ENCODE assay signal across 1 cellular context in genomic region chr9:75087824-75088645, GRCh38.
TF ChIP-seq lines count a peak whose summit lies in the region.

TSS of gene NMRK1 (minus strand) at chr9:75088155. CDS start at chr9:75083115, 5,040 bp downstream.
TSS of gene OSTF1 (plus strand) at chr9:75088514. CDS start at chr9:75088693, 179 bp downstream.

TF ChIP-seq in HepG2, 621 proteins besides CTCF, POLR2A, EP300 and RAD21 (continued from another document):
- TF ChIP-seq, protein P1, sequence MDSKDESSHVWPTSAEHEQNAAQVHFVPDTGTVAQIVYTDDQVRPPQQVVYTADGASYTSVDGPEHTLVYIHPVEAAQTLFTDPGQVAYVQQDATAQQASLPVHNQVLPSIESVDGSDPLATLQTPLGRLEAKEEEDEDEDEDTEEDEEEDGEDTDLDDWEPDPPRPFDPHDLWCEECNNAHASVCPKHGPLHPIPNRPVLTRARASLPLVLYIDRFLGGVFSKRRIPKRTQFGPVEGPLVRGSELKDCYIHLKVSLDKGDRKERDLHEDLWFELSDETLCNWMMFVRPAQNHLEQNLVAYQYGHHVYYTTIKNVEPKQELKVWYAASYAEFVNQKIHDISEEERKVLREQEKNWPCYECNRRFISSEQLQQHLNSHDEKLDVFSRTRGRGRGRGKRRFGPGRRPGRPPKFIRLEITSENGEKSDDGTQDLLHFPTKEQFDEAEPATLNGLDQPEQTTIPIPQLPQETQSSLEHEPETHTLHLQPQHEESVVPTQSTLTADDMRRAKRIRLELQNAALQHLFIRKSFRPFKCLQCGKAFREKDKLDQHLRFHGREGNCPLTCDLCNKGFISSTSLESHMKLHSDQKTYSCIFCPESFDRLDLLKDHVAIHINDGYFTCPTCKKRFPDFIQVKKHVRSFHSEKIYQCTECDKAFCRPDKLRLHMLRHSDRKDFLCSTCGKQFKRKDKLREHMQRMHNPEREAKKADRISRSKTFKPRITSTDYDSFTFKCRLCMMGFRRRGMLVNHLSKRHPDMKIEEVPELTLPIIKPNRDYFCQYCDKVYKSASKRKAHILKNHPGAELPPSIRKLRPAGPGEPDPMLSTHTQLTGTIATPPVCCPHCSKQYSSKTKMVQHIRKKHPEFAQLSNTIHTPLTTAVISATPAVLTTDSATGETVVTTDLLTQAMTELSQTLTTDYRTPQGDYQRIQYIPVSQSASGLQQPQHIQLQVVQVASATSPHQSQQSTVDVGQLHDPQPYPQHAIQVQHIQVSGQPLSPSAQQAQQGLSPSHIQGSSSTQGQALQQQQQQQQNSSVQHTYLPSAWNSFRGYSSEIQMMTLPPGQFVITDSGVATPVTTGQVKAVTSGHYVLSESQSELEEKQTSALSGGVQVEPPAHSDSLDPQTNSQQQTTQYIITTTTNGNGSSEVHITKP (CRISPR knock-in tag; IDR thresholded peaks at IDR 0.05; ENCODE audit: low read depth): no peak; the same call in none of the 2 replicates
- TF ChIP-seq U2AF2 (IDR thresholded peaks at IDR 0.05; ENCODE audit: low read depth, low read length): no peak
- no peak for TF ChIP-seq NONO (IDR thresholded peaks at IDR 0.05)
- peak; percentile 76 for TF ChIP-seq NONO (CRISPR knock-in tag; conservative IDR thresholded peaks at IDR 0.05)
- TF ChIP-seq ZNF20 (CRISPR knock-in tag; IDR thresholded peaks at IDR 0.05): no peak
- no peak for TF ChIP-seq ZNF33A (CRISPR knock-in tag; IDR thresholded peaks at IDR 0.05; ENCODE audit: borderline replicate concordance)
- TF ChIP-seq GLMP (CRISPR knock-in tag; IDR thresholded peaks at IDR 0.05; ENCODE audit: borderline replicate concordance): no peak
- no peak for TF ChIP-seq ZBTB40 (IDR thresholded peaks at IDR 0.05)
- TF ChIP-seq ZBTB40 (CRISPR knock-in tag; IDR thresholded peaks at IDR 0.05): peak; percentile 15; the same call in 1 of the 2 replicates
- peak; percentile 9; the same call in 1 of the 2 replicates for TF ChIP-seq CBX5 (CRISPR knock-in tag; IDR thresholded peaks at IDR 0.05; ENCODE audit: borderline replicate concordance)
- 0 out of 2 replicates have a peak, but pooled peaks have one; percentile 16 for TF ChIP-seq TGIF2 (CRISPR knock-in tag; IDR thresholded peaks at IDR 0.05)
- 0 out of 2 replicates have a peak, but pooled peaks have one; percentile 29 for TF ChIP-seq ZNF558 (CRISPR knock-in tag; IDR thresholded peaks at IDR 0.05; ENCODE audit: borderline replicate concordance)
- peak; percentile 11; the same call in 1 of the 2 replicates for TF ChIP-seq FOXO1 (CRISPR knock-in tag; IDR thresholded peaks at IDR 0.05)
- peak; percentile 34; the same call in 1 of the 2 replicates for TF ChIP-seq RFX5 (IDR thresholded peaks at IDR 0.05; ENCODE audit: low read depth, low read length)
- TF ChIP-seq, protein P2, sequence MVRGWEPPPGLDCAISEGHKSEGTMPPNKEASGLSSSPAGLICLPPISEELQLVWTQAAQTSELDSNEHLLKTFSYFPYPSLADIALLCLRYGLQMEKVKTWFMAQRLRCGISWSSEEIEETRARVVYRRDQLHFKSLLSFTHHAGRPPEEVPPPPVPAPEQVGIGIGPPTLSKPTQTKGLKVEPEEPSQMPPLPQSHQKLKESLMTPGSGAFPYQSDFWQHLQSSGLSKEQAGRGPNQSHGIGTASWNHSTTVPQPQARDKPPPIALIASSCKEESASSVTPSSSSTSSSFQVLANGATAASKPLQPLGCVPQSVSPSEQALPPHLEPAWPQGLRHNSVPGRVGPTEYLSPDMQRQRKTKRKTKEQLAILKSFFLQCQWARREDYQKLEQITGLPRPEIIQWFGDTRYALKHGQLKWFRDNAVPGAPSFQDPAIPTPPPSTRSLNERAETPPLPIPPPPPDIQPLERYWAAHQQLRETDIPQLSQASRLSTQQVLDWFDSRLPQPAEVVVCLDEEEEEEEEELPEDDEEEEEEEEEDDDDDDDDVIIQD (CRISPR knock-in tag; IDR thresholded peaks at IDR 0.05; ENCODE audit: low read depth): no peak
- peak; percentile 87 for TF ChIP-seq ZNF83 (CRISPR knock-in tag; IDR thresholded peaks at IDR 0.05; ENCODE audit: borderline replicate concordance)
- TF ChIP-seq DDIT3 (CRISPR knock-in tag; IDR thresholded peaks at IDR 0.05): no peak
- no peak for TF ChIP-seq ZBTB1 (CRISPR knock-in tag; IDR thresholded peaks at IDR 0.05; ENCODE audit: borderline replicate concordance)
- peak; percentile 72; the same call in 1 of the 2 replicates for TF ChIP-seq SRY (CRISPR knock-in tag; IDR thresholded peaks at IDR 0.05)
- 0 out of 2 replicates have a peak, but pooled peaks have one; percentile 33 for TF ChIP-seq KDM4B (CRISPR knock-in tag; IDR thresholded peaks at IDR 0.05)
- peak; percentile 73; the same call in 1 of the 2 replicates for TF ChIP-seq ZFP36L1 (CRISPR knock-in tag; IDR thresholded peaks at IDR 0.05)
- TF ChIP-seq RBM39 (IDR thresholded peaks at IDR 0.05; ENCODE audit: low read depth, low read length, poor library complexity, severe bottlenecking): peak; percentile 6
- no peak for TF ChIP-seq ZNF619 (CRISPR knock-in tag; IDR thresholded peaks at IDR 0.05)
- TF ChIP-seq ASH2L (IDR thresholded peaks at IDR 0.05; ENCODE audit: insufficient read length, low read depth, low read length): peak; percentile 50
- peak; percentile 70; the same call in 1 of the 2 replicates for TF ChIP-seq ZNF3 (CRISPR knock-in tag; IDR thresholded peaks at IDR 0.05)
- TF ChIP-seq, protein P3, sequence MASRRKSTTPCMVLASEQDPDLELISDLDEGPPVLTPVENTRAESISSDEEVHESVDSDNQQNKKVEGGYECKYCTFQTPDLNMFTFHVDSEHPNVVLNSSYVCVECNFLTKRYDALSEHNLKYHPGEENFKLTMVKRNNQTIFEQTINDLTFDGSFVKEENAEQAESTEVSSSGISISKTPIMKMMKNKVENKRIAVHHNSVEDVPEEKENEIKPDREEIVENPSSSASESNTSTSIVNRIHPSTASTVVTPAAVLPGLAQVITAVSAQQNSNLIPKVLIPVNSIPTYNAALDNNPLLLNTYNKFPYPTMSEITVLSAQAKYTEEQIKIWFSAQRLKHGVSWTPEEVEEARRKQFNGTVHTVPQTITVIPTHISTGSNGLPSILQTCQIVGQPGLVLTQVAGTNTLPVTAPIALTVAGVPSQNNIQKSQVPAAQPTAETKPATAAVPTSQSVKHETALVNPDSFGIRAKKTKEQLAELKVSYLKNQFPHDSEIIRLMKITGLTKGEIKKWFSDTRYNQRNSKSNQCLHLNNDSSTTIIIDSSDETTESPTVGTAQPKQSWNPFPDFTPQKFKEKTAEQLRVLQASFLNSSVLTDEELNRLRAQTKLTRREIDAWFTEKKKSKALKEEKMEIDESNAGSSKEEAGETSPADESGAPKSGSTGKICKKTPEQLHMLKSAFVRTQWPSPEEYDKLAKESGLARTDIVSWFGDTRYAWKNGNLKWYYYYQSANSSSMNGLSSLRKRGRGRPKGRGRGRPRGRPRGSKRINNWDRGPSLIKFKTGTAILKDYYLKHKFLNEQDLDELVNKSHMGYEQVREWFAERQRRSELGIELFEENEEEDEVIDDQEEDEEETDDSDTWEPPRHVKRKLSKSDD (CRISPR knock-in tag; IDR thresholded peaks at IDR 0.05; ENCODE audit: low read depth): peak; percentile 68; the same call in 1 of the 2 replicates
- no peak for TF ChIP-seq ZBTB46 (CRISPR knock-in tag; IDR thresholded peaks at IDR 0.05; ENCODE audit: borderline replicate concordance)
- no peak for TF ChIP-seq PCBP2 (optimal IDR thresholded peaks at IDR 0.05; ENCODE audit: low read depth, low read length, poor library complexity, severe bottlenecking)
- TF ChIP-seq TFDP2 (CRISPR knock-in tag; IDR thresholded peaks at IDR 0.05): peak; percentile 41; the same call in 1 of the 2 replicates
- no peak; the same call in 1 of the 2 replicates for TF ChIP-seq SMAD3 (CRISPR knock-in tag; IDR thresholded peaks at IDR 0.05)
